15 cellular contexts compared by ENCODE assay signal in genomic region chr2:231336236-231336635, GRCh38. TPM values are rescaled to one million over a fixed set of nuclear protein-coding genes. Genes with fewer than 3 reads are reported as not detected.
DNase-seq lines count a peak whose midpoint lies in the region; ATAC-seq and TF ChIP-seq lines count a peak whose summit lies in the region.
"Had no signal": no experiment of that assay in that cellular context is flagged by ENCODE, and none has a peak within 500 bp of the region (broad histone marks: within the 10 kb centered on the region; RNA-seq: fewer than 3 reads in every experiment).

No MANE protein-coding gene starts in this region.

- no peak overlapping the region for H2BK120ac ChIP-seq in mesenchymal stem cell (ENCODE audit: low read depth, low read length)

- H3K27ac ChIP-seq in coronary artery (no peak overlapping the region), mesenchymal stem cell (ENCODE audit: low read length, poor library complexity, severe bottlenecking) (no peak overlapping the region)

- H4K8ac ChIP-seq in mesenchymal stem cell (ENCODE audit: low read length), result no peak overlapping the region

- intact Hi-C loops in natural killer cell (cut with micrococcal nuclease), result no loop called here
- intact Hi-C loops in activated T-helper 2 cell treated with anti-CD3 and anti-CD28 coated beads, Interferon-gamma antibody, Interleukin-2, Interleukin-4, amounts not matched to agents 10 μg/mL and 5 μg/mL and 100 μg/mL, durations not matched to agents 14 hours and 24 hours and 36 hours (cut with micrococcal nuclease), result no loop called here

- no peaks in the 10 kb centered on the region for H3K36me3 Mint-ChIP-seq in natural killer cell treated with Interleukin-12 subunit alpha and Interleukin-12 subunit beta and Interleukin-15 and Interleukin-18, amount 100 ng/mL, for 72 hours
- no peaks in the 10 kb centered on the region for H3K36me3 Mint-ChIP-seq in natural killer cell
- no peaks in the 10 kb centered on the region for H3K36me3 Mint-ChIP-seq in activated T-helper 2 cell treated with anti-CD3 and anti-CD28 coated beads, Interferon-gamma antibody, Interleukin-2, Interleukin-4, amounts not matched to agents 10 μg/mL and 5 μg/mL and 100 μg/mL, durations not matched to agents 14 hours and 24 hours and 36 hours (ENCODE audit: low read depth)
- H3K36me3 Mint-ChIP-seq: CD14-positive monocyte; CD8-positive, alpha-beta T cell had no signal

- no peaks in the 10 kb centered on the region for H3K27me3 ChIP-seq in mesenchymal stem cell (ENCODE audit: control insufficient read depth in 1 of 2, insufficient read depth in 1 of 2, low read length in 2 of 2)

- no peaks in the 10 kb centered on the region for H3K27me3 Mint-ChIP-seq in natural killer cell treated with Interleukin-12 subunit alpha and Interleukin-12 subunit beta and Interleukin-15 and Interleukin-18, amount 100 ng/mL, for 72 hours
- no peaks in the 10 kb centered on the region for H3K27me3 Mint-ChIP-seq in natural killer cell (ENCODE audit: low read depth in 2 of 2)
- H3K27me3 Mint-ChIP-seq in activated T-helper 2 cell treated with anti-CD3 and anti-CD28 coated beads, Interferon-gamma antibody, Interleukin-2, Interleukin-4, amounts not matched to agents 10 μg/mL and 5 μg/mL and 100 μg/mL, durations not matched to agents 14 hours and 24 hours and 36 hours (ENCODE audit: low read depth), result no peaks in the 10 kb centered on the region

- H3K4me1 Mint-ChIP-seq in natural killer cell treated with Interleukin-12 subunit alpha and Interleukin-12 subunit beta and Interleukin-15 and Interleukin-18, amount 100 ng/mL, for 72 hours (ENCODE audit: low read depth in 2 of 2), result no peaks in the 10 kb centered on the region
- H3K4me1 Mint-ChIP-seq in natural killer cell, result no peaks in the 10 kb centered on the region
- no peaks in the 10 kb centered on the region for H3K4me1 Mint-ChIP-seq in activated T-helper 2 cell treated with anti-CD3 and anti-CD28 coated beads, Interferon-gamma antibody, Interleukin-2, Interleukin-4, amounts not matched to agents 10 μg/mL and 5 μg/mL and 100 μg/mL, durations not matched to agents 14 hours and 24 hours and 36 hours (ENCODE audit: low read depth)

- H3K4ac ChIP-seq in mesenchymal stem cell (ENCODE audit: low read depth in 1 of 2, low read length in 2 of 2), result no peak overlapping the region

- peaks cover 25% of the 10 kb centered on the region for H3K79me1 ChIP-seq in mesenchymal stem cell (replicated peaks; ENCODE audit: low read length, poor library complexity, severe bottlenecking)

- TF ChIP-seq CTCF in natural killer cell (IDR thresholded peaks at IDR 0.05) (no peak), coronary artery (IDR thresholded peaks at IDR 0.05) (no peak)

- 93% methylated on average over 11 of the region's 11 CpGs for WGBS in mesenchymal stem cell

- no peaks in the 10 kb centered on the region for H3K9me3 ChIP-seq in mesenchymal stem cell (ENCODE audit: control insufficient read depth, low read length)
- H3K9me3 ChIP-seq: HAP-1 had no signal

- H3K4me3 Mint-ChIP-seq in natural killer cell treated with Interleukin-12 subunit alpha and Interleukin-12 subunit beta and Interleukin-15 and Interleukin-18, amount 100 ng/mL, for 72 hours, result no peak overlapping the region
- no peak overlapping the region for H3K4me3 Mint-ChIP-seq in natural killer cell
- H3K4me3 Mint-ChIP-seq in activated T-helper 2 cell treated with anti-CD3 and anti-CD28 coated beads, Interferon-gamma antibody, Interleukin-2, Interleukin-4, amounts not matched to agents 10 μg/mL and 5 μg/mL and 100 μg/mL, durations not matched to agents 14 hours and 24 hours and 36 hours (ENCODE audit: low read depth), result no peak overlapping the region
- H3K4me3 Mint-ChIP-seq: CD14-positive monocyte; CD8-positive, alpha-beta T cell had no signal

- peak; percentile 22 for DNase-seq in natural killer cell treated with Interleukin-12 subunit alpha and Interleukin-12 subunit beta and Interleukin-15 and Interleukin-18, amount 100 ng/mL, for 72 hours (ENCODE audit: low spot score)
- DNase-seq in natural killer cell, result no peak
- peak; percentile 52 for DNase-seq in coronary artery (ENCODE audit: low spot score)
- no peak for DNase-seq in mesenchymal stem cell
- no peak for DNase-seq in Ammon's horn (ENCODE audit: low spot score)
- DNase-seq in activated T-helper 2 cell treated with anti-CD3 and anti-CD28 coated beads, Interferon-gamma antibody, Interleukin-2, Interleukin-4, amounts not matched to agents 10 μg/mL and 5 μg/mL and 100 μg/mL, durations not matched to agents 14 hours and 24 hours and 36 hours (ENCODE audit: low spot score), result no peak
- DNase-seq: CD8-positive, alpha-beta T cell; COR-L47; DMS153; DMS79 treated with DMSO at 0.1 percent for 48 hours; EL; GDM1 had no signal

- H3K27ac Mint-ChIP-seq in natural killer cell treated with Interleukin-12 subunit alpha and Interleukin-12 subunit beta and Interleukin-15 and Interleukin-18, amount 100 ng/mL, for 72 hours, result no peak overlapping the region
- H3K27ac Mint-ChIP-seq in natural killer cell, result no peak overlapping the region
- no peak overlapping the region for H3K27ac Mint-ChIP-seq in activated T-helper 2 cell treated with anti-CD3 and anti-CD28 coated beads, Interferon-gamma antibody, Interleukin-2, Interleukin-4, amounts not matched to agents 10 μg/mL and 5 μg/mL and 100 μg/mL, durations not matched to agents 14 hours and 24 hours and 36 hours
- H3K27ac Mint-ChIP-seq: CD14-positive monocyte; CD8-positive, alpha-beta T cell had no signal

- H3K23ac ChIP-seq in mesenchymal stem cell (ENCODE audit: low read length in 2 of 2), result no peak overlapping the region

- H2BK12ac ChIP-seq in mesenchymal stem cell (ENCODE audit: low read length in 2 of 2), result no peak overlapping the region

- peaks cover 66 to 77% of the 10 kb centered on the region in 2 experiments for H3K36me3 ChIP-seq in mesenchymal stem cell (ENCODE audit: control insufficient read depth in 1 of 2, insufficient read depth in 2 of 2, low read depth in 1 of 2, low read length in 2 of 2)
- H3K36me3 ChIP-seq: HAP-1 had no signal

- H2AFZ ChIP-seq in mesenchymal stem cell (ENCODE audit: low read depth, low read length), result no peak overlapping the region

- no peak overlapping the region for H3K4me2 ChIP-seq in mesenchymal stem cell (ENCODE audit: low read length, poor library complexity, severe bottlenecking)

- H3K9me3 Mint-ChIP-seq in natural killer cell treated with Interleukin-12 subunit alpha and Interleukin-12 subunit beta and Interleukin-15 and Interleukin-18, amount 100 ng/mL, for 72 hours, result no peaks in the 10 kb centered on the region
- H3K9me3 Mint-ChIP-seq in natural killer cell, result no peaks in the 10 kb centered on the region
- H3K9me3 Mint-ChIP-seq in activated T-helper 2 cell treated with anti-CD3 and anti-CD28 coated beads, Interferon-gamma antibody, Interleukin-2, Interleukin-4, amounts not matched to agents 10 μg/mL and 5 μg/mL and 100 μg/mL, durations not matched to agents 14 hours and 24 hours and 36 hours, result no peaks in the 10 kb centered on the region
- H3K9me3 Mint-ChIP-seq: CD14-positive monocyte; CD8-positive, alpha-beta T cell had no signal

- H2BK15ac ChIP-seq in mesenchymal stem cell (ENCODE audit: low read depth, poor library complexity, severe bottlenecking), result no peak overlapping the region

- no peak overlapping the region for H2BK5ac ChIP-seq in mesenchymal stem cell (ENCODE audit: low read depth, low read length, poor library complexity, severe bottlenecking)

- peak overlapping the region; percentile 35 for H4K91ac ChIP-seq in mesenchymal stem cell (ENCODE audit: low read length)

- H3K4me1 ChIP-seq in mesenchymal stem cell (ENCODE audit: control insufficient read depth, insufficient read depth, low read depth, low read length), result peaks cover 7% of the 10 kb centered on the region
- H3K4me1 ChIP-seq: HAP-1 had no signal

- no peak overlapping the region for H3K4me3 ChIP-seq in coronary artery
- H3K4me3 ChIP-seq in mesenchymal stem cell (ENCODE audit: insufficient read depth in 1 of 2, low read depth in 1 of 2, low read length in 2 of 2), result no peak overlapping the region
- H3K4me3 ChIP-seq: HAP-1 had no signal

- no peak overlapping the region for H2AK5ac ChIP-seq in mesenchymal stem cell (ENCODE audit: low read length, severe bottlenecking)

- H3K14ac ChIP-seq in mesenchymal stem cell (ENCODE audit: low read length in 2 of 2), result no peak overlapping the region

- ATAC-seq in natural killer cell treated with Interleukin-12 subunit alpha and Interleukin-12 subunit beta and Interleukin-15 and Interleukin-18, amount 100 ng/mL, for 72 hours, result no peak
- ATAC-seq in natural killer cell (no peak), GM21528 (IDR thresholded peaks at IDR 0.05; ENCODE audit: low FRiP score, unreplicated experiment) (no peak)
- ATAC-seq: CD8-positive, alpha-beta T cell had no signal

- H3K18ac ChIP-seq in mesenchymal stem cell (ENCODE audit: low read depth in 1 of 2, low read length in 2 of 2), result no peak overlapping the region

- no peak overlapping the region for H3K9ac ChIP-seq in mesenchymal stem cell (ENCODE audit: low read length)

RNA-seq across cellular contexts. Expression of gene B3GNT7, which starts 59.3 kb away (rescaled TPM):
- 10 to 100 TPM; 12.6 to 20.1 TPM for total RNA-seq in natural killer cell treated with Interleukin-12 subunit alpha and Interleukin-12 subunit beta and Interleukin-15 and Interleukin-18, amount 100 ng/mL, for 72 hours
- 100 to 1,000 TPM in 2 of 3 donors, 10 to 100 TPM in 1; 87.5 to 151 (median 113) TPM for total RNA-seq in natural killer cell
- 0.26 TPM for polyA plus RNA-seq in mesenchymal stem cell (2013, experiment 1 of 2)
- polyA plus RNA-seq in mesenchymal stem cell (2013, experiment 2 of 2), result 0.21 TPM
- 0.05 and 0.09 TPM in 2 replicates for total RNA-seq in activated T-helper 2 cell treated with anti-CD3 and anti-CD28 coated beads, Interferon-gamma antibody, Interleukin-2, Interleukin-4, amounts not matched to agents 10 μg/mL and 5 μg/mL and 100 μg/mL, durations not matched to agents 14 hours and 24 hours and 36 hours
- polyA plus RNA-seq: CD14-positive monocyte had no signal

Comparison
In these comparisons a context has a peak if more than half of its experiments do, and no peak if none do; other contexts are left out.
1. DNase-seq: peak in natural killer cell treated with Interleukin-12 subunit alpha and Interleukin-12 subunit beta and Interleukin-15 and Interleukin-18, amount 100 ng/mL, for 72 hours (single experiment) and coronary artery (single experiment); none in natural killer cell (single experiment), mesenchymal stem cell (single experiment), Ammon's horn (single experiment) and activated T-helper 2 cell treated with anti-CD3 and anti-CD28 coated beads, Interferon-gamma antibody, Interleukin-2, Interleukin-4, amounts not matched to agents 10 μg/mL and 5 μg/mL and 100 μg/mL, durations not matched to agents 14 hours and 24 hours and 36 hours (single experiment).
2. RNA of gene B3GNT7, which starts 59.3 kb away (total RNA-seq): 87.5 to 151 TPM in natural killer cell and 12.6 to 20.1 TPM in natural killer cell treated with Interleukin-12 subunit alpha and Interleukin-12 subunit beta and Interleukin-15 and Interleukin-18, amount 100 ng/mL, for 72 hours; 0.05 to 0.09 TPM in activated T-helper 2 cell treated with anti-CD3 and anti-CD28 coated beads, Interferon-gamma antibody, Interleukin-2, Interleukin-4, amounts not matched to agents 10 μg/mL and 5 μg/mL and 100 μg/mL, durations not matched to agents 14 hours and 24 hours and 36 hours; every median in the first group is over 10 times any median in the second.